Comparison of ENCODE assay signal across 1 cellular context in the genomic region with DNA sequence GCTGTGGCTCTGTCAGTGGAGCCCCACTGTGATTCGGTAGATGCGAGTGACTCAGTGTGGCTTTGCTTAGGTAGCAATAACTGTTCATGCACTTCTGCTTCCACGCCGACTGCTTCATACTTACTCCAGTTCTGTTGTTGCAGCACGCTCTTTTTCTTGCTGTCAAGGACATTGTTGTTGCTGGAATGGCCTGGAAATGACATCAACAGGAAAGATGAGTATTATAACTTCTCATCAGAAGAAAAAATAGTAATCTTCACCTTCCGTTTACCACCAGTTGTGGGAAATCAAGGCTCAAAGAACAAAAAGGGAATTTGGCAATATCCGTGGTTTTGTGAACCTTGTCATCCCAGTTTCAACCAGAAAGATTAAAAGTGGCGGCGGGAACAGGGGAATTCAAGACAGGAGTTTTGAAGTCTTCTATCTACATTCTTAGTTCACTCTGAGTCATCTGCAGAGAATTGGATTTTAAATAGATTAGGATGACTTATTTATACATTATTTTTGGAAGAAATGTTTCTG.
A peak's percentile ranks its signal among the peaks of the same experiment; 100 is the strongest.
TF ChIP-seq lines count a peak whose summit lies in the region.

No MANE protein-coding gene starts in this region.

TF ChIP-seq in GM12878, 131 proteins besides CTCF, POLR2A, EP300 and RAD21:
- TF ChIP-seq MEF2A (IDR thresholded peaks at IDR 0.05; ENCODE audit: insufficient read depth, low read depth, low read length) (no peak), RUNX3 (IDR thresholded peaks at IDR 0.05; ENCODE audit: low read length) (peak; percentile 34)
